ENCODE assay signal across 1 cellular context in the genomic region with DNA sequence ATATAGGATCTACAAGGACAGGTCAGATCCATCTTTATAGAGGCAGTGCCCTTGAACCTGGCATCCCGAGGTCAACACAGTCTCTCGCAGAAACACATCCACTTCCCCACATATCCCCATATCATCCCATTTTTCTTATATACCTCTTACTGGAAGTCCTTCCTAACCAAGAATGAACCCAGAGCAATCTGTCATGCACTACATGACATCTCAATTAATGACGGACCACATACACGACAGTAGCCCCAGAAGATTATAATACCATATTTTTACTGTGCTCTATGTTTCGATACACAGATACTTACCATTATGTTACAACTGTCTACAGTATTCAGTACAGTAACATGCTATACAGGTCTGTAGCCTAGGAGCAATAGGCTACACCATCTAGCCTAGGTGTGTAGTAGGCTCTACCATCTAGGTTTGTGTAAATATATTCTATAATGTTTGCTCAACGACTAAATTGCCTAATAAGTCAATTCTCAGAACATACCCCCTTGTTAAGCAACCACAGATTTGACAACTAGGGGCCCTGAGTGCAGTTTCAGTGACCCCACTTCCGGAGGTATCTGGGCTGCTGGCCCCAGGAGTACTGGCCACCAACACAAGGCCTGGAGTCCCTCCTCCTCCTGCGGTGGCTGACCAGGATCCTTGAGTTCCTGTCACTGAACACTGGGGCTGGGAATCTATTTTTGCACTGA.
TF ChIP-seq lines count a peak whose summit lies in the region.

No MANE protein-coding gene starts in this region.

TF ChIP-seq in HEK293, 187 proteins besides CTCF, POLR2A, EP300 and RAD21:
- TF ChIP-seq, protein P1, sequence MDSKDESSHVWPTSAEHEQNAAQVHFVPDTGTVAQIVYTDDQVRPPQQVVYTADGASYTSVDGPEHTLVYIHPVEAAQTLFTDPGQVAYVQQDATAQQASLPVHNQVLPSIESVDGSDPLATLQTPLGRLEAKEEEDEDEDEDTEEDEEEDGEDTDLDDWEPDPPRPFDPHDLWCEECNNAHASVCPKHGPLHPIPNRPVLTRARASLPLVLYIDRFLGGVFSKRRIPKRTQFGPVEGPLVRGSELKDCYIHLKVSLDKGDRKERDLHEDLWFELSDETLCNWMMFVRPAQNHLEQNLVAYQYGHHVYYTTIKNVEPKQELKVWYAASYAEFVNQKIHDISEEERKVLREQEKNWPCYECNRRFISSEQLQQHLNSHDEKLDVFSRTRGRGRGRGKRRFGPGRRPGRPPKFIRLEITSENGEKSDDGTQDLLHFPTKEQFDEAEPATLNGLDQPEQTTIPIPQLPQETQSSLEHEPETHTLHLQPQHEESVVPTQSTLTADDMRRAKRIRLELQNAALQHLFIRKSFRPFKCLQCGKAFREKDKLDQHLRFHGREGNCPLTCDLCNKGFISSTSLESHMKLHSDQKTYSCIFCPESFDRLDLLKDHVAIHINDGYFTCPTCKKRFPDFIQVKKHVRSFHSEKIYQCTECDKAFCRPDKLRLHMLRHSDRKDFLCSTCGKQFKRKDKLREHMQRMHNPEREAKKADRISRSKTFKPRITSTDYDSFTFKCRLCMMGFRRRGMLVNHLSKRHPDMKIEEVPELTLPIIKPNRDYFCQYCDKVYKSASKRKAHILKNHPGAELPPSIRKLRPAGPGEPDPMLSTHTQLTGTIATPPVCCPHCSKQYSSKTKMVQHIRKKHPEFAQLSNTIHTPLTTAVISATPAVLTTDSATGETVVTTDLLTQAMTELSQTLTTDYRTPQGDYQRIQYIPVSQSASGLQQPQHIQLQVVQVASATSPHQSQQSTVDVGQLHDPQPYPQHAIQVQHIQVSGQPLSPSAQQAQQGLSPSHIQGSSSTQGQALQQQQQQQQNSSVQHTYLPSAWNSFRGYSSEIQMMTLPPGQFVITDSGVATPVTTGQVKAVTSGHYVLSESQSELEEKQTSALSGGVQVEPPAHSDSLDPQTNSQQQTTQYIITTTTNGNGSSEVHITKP (tag by site-specific recombination; IDR thresholded peaks at IDR 0.05): peak; percentile 81
- TF ChIP-seq ZBTB48 (tag by site-specific recombination; IDR thresholded peaks at IDR 0.05) (no peak), ZNF157 (tag by site-specific recombination; IDR thresholded peaks at IDR 0.05) (no peak), KLF8 (tag by site-specific recombination; IDR thresholded peaks at IDR 0.05) (no peak)
- TF ChIP-seq, protein P2, sequence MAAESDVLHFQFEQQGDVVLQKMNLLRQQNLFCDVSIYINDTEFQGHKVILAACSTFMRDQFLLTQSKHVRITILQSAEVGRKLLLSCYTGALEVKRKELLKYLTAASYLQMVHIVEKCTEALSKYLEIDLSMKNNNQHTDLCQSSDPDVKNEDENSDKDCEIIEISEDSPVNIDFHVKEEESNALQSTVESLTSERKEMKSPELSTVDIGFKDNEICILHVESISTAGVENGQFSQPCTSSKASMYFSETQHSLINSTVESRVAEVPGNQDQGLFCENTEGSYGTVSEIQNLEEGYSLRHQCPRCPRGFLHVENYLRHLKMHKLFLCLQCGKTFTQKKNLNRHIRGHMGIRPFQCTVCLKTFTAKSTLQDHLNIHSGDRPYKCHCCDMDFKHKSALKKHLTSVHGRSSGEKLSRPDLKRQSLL (tag by site-specific recombination; IDR thresholded peaks at IDR 0.05): 0 out of 2 replicates have a peak, but pooled peaks have one; percentile 17
